ENCODE assay signal across 12 cellular contexts in genomic region chr2:53964237-53964952, GRCh38. TPM values are rescaled to one million over a fixed set of nuclear protein-coding genes. Genes with fewer than 3 reads are reported as not detected.
DNase-seq lines count a peak whose midpoint lies in the region; ATAC-seq, FAIRE-seq and TF ChIP-seq lines count a peak whose summit lies in the region.
"Had no signal": no experiment of that assay in that cellular context is flagged by ENCODE, and none has a peak within 500 bp of the region (broad histone marks: within the 10 kb centered on the region; RNA-seq: fewer than 3 reads in every experiment).

No MANE protein-coding gene starts in this region.

- H3F3A ChIP-seq in GM23248 (ENCODE audit: insufficient read depth): peaks cover 18% of the 10 kb centered on the region

- no peak for DNase-seq in CD8-positive, alpha-beta memory T cell
- DNase-seq in GM23248 (no peak), WTC11 (ENCODE audit: low spot score) (no peak), HepG2 (ENCODE audit: low spot score) (no peak), NOMO-1 treated with DMSO at 0.1 percent for 48 hours (lab: John Stamatoyannopoulos, UW; ENCODE audit: unreplicated experiment) (no peak), NCI-H1105 (lab: John Stamatoyannopoulos, UW) (no peak), GOT3 (lab: John Stamatoyannopoulos, UW) (no peak)
- DNase-seq: NCI-H1694 treated with DMSO at 0.1 percent for 48 hours, upper lobe of left lung had no signal

- no peaks in the 10 kb centered on the region for H3K27me3 ChIP-seq in CD8-positive, alpha-beta memory T cell (ENCODE audit: insufficient read depth, low read length, poor library complexity, severe bottlenecking)
- H3K27me3 ChIP-seq in GM23248 (replicated peaks; ENCODE audit: insufficient read depth): no peaks in the 10 kb centered on the region
- H3K27me3 ChIP-seq in HepG2 (ENCODE audit: control insufficient read depth in 1 of 2, insufficient read depth in 2 of 2, low read length in 2 of 2): no peaks in the 10 kb centered on the region
- H3K27me3 ChIP-seq: upper lobe of left lung had no signal

- 91 to 96% methylated on average over 2 of the region's 2 CpGs for WGBS in GM23248 (ENCODE audit: low coverage in 1 of 2, low lambda C conversion rate in 2 of 2, missing lambda C conversion rate in 2 of 2), 2 experiments
- 69% methylated on average over 2 of the region's 2 CpGs for WGBS in HepG2 (ENCODE audit: low lambda C conversion rate)

- H3K4me1 ChIP-seq in CD8-positive, alpha-beta memory T cell (ENCODE audit: insufficient read depth, low read length): peaks cover 46% of the 10 kb centered on the region
- peaks cover 22% of the 10 kb centered on the region for H3K4me1 ChIP-seq in GM23248 (ENCODE audit: insufficient read depth)
- peaks cover 70% of the 10 kb centered on the region for H3K4me1 ChIP-seq in HepG2 (ENCODE audit: insufficient read depth, low read length)

- H3K4me3 Mint-ChIP-seq in CD8-positive, alpha-beta memory T cell: peak overlapping the region in 6 of 7 donors; percentile 15 to 55 (median 28)
- H3K4me3 Mint-ChIP-seq in WTC11: no peak overlapping the region; the same call in 1 of the 2 replicates

- POLR2A ChIA-PET in CD8-positive, alpha-beta memory T cell (lab: Charles Lee): no interaction called here
- POLR2A ChIA-PET in WTC11 (lab: Charles Lee): no interaction called here
- POLR2A ChIA-PET in HepG2 (lab: Yijun Ruan, JAX): no interaction called here

- H3K79me2 ChIP-seq in GM23248 (ENCODE audit: insufficient read depth) (peaks cover 100% of the 10 kb centered on the region), HepG2 (ENCODE audit: insufficient read depth, low read length) (peaks cover 100% of the 10 kb centered on the region)

- H3K27me3 Mint-ChIP-seq in CD8-positive, alpha-beta memory T cell: no peaks in the 10 kb centered on the region
- H3K27me3 Mint-ChIP-seq in WTC11 (ENCODE audit: low read depth): no peaks in the 10 kb centered on the region

- H3K4me3 ChIP-seq in CD8-positive, alpha-beta memory T cell (ENCODE audit: low read length): no peak overlapping the region
- H3K4me3 ChIP-seq in GM23248: no peak overlapping the region
- no peak overlapping the region for H3K4me3 ChIP-seq in HepG2 (replicated peaks in 1 of 3; ENCODE audit: insufficient read depth in 1 of 3, low read depth in 2 of 3, low read length in 3 of 3)
- H3K4me3 ChIP-seq: upper lobe of left lung had no signal

- peak overlapping the region in 4 of 8 donors; percentile 0 to 83 (median 64) for H3K27ac Mint-ChIP-seq in CD8-positive, alpha-beta memory T cell
- peak overlapping the region; percentile 94 for H3K27ac Mint-ChIP-seq in WTC11

- H3K9ac ChIP-seq in GM23248 (no peak overlapping the region), HepG2 (ENCODE audit: insufficient read depth, low read depth, low read length) (no peak overlapping the region)

- H2AFZ ChIP-seq in GM23248: no peak overlapping the region
- no peak overlapping the region for H2AFZ ChIP-seq in HepG2 (ENCODE audit: low read length)

- TF ChIP-seq EP300 in HepG2 (IDR thresholded peaks at IDR 0.05; ENCODE audit: low read depth in 2 of 2, low read length in 2 of 2) (no peak), HepG2 (CRISPR knock-in tag; IDR thresholded peaks at IDR 0.05; ENCODE audit: borderline replicate concordance) (no peak)

- FAIRE-seq in HepG2 (lab: Jason Lieb, UNC): no peak
- FAIRE-seq: GM12891, TTC549 had no signal

- in situ Hi-C loops in GM23248 (cut with MboI) (no loop called here), HepG2 (cut with HindIII; ENCODE audit: extremely low pct_ligation_motif_present, low pct_unique_long_range_greater_than_20kb) (no loop called here)

- H3K9me3 ChIP-seq in CD8-positive, alpha-beta memory T cell (ENCODE audit: low read length): no peaks in the 10 kb centered on the region
- H3K9me3 ChIP-seq in GM23248 (ENCODE audit: low read depth): no peaks in the 10 kb centered on the region
- H3K9me3 ChIP-seq in HepG2 (ENCODE audit: low read length): no peaks in the 10 kb centered on the region
- H3K9me3 ChIP-seq: upper lobe of left lung had no signal

- H4K20me1 ChIP-seq in GM23248 (ENCODE audit: insufficient read depth) (peaks cover 5% of the 10 kb centered on the region; the same call in 1 of the 2 replicates), HepG2 (ENCODE audit: insufficient read depth, low read length) (peaks cover 64% of the 10 kb centered on the region)

- no peak for TF ChIP-seq POLR2A in HepG2 (IDR thresholded peaks at IDR 0.05; ENCODE audit: insufficient read depth in 1 of 2, low read depth in 2 of 2, low read length in 2 of 2)

- BruUV-seq in HepG2 (replicated peaks; lab: Mats Ljungman, UMichigan): no TSS peak

- intact Hi-C loops in HepG2 (cut with micrococcal nuclease; ENCODE audit: unreplicated experiment): no loop called here

- H3K9me3 Mint-ChIP-seq in CD8-positive, alpha-beta memory T cell: no peaks in the 10 kb centered on the region
- H3K9me3 Mint-ChIP-seq in WTC11: no peaks in the 10 kb centered on the region

- H3K4me2 ChIP-seq in GM23248 (ENCODE audit: unreplicated experiment): peak overlapping the region; percentile 13
- 0 out of 2 replicates have a peak overlapping the region, but pooled peaks have one; percentile 0 for H3K4me2 ChIP-seq in HepG2 (ENCODE audit: low read depth, low read length)

- peaks cover 0 to 19% (median 4%) of the 10 kb centered on the region in 3 donors for H3K36me3 Mint-ChIP-seq in CD8-positive, alpha-beta memory T cell
- no peaks in the 10 kb centered on the region for H3K36me3 Mint-ChIP-seq in WTC11

- H3K36me3 ChIP-seq in CD8-positive, alpha-beta memory T cell (ENCODE audit: insufficient read depth, low read length): no peaks in the 10 kb centered on the region
- H3K36me3 ChIP-seq in GM23248 (ENCODE audit: low read depth): no peaks in the 10 kb centered on the region
- H3K36me3 ChIP-seq in HepG2 (replicated peaks in 1 of 2; ENCODE audit: control insufficient read depth in 1 of 2, insufficient read depth in 2 of 2, low read length in 2 of 2): no peaks in the 10 kb centered on the region; a peak in 1 of 5 replicates
- H3K36me3 ChIP-seq: upper lobe of left lung had no signal

- ATAC-seq in WTC11 (no peak), HepG2 (no peak)
- ATAC-seq: sciatic nerve had no signal

- H3K4me1 Mint-ChIP-seq in CD8-positive, alpha-beta memory T cell: peaks cover 66 to 93% (median 83%) of the 10 kb centered on the region in 3 donors
- H3K4me1 Mint-ChIP-seq in WTC11: peaks cover 63% of the 10 kb centered on the region

- TF ChIP-seq RAD21 in HepG2 (CRISPR knock-in tag; IDR thresholded peaks at IDR 0.05): no peak

- TF ChIP-seq CTCF in WTC11 (IDR thresholded peaks at IDR 0.05): no peak
- no peak for TF ChIP-seq CTCF in HepG2 (CRISPR knock-in tag; IDR thresholded peaks at IDR 0.05)

- no peaks in the 10 kb centered on the region for H3K9me2 ChIP-seq in GM23248 (ENCODE audit: insufficient read depth)

- no peak overlapping the region for H3K27ac ChIP-seq in CD8-positive, alpha-beta memory T cell (ENCODE audit: low read depth, low read length)
- H3K27ac ChIP-seq in GM23248 (no peak overlapping the region), HepG2 (ENCODE audit: extremely low read length, insufficient read depth, low read length) (peak overlapping the region; percentile 5)
- H3K27ac ChIP-seq: upper lobe of left lung had no signal

- CTCF ChIA-PET in CD8-positive, alpha-beta memory T cell (lab: Charles Lee): no interaction called here
- CTCF ChIA-PET in WTC11 (lab: Charles Lee): no interaction called here
- CTCF ChIA-PET in HepG2 (lab: Yijun Ruan, JAX; ENCODE audit: low intra/inter-chr PET ratio, low total read pairs): no interaction called here

TF ChIP-seq in WTC11, 78 proteins besides CTCF, POLR2A, EP300 and RAD21 (continues in another document):
- no peak for TF ChIP-seq IRF2 (CRISPR knock-in tag; IDR thresholded peaks at IDR 0.05; ENCODE audit: borderline replicate concordance, low read depth)

TF ChIP-seq in HepG2, 621 proteins besides CTCF, POLR2A, EP300 and RAD21:
- TF ChIP-seq KDM5A (IDR thresholded peaks at IDR 0.05; ENCODE audit: borderline replicate concordance, low read length) (no peak), ZNF7 (CRISPR knock-in tag; IDR thresholded peaks at IDR 0.05) (peak; percentile 77)

RNA-seq across cellular contexts. Expression of gene PSME4, which starts 6.4 kb away (rescaled TPM):
- total RNA-seq in CD8-positive, alpha-beta memory T cell: 10 to 100 TPM; 48.0 to 49.9 TPM
- polyA plus RNA-seq in CD8-positive, alpha-beta memory T cell: 6.2 TPM
- total RNA-seq in GM23248 (2014; rRNA removed; shearing (Covaris generic)): 29.3 and 40.1 TPM in 2 replicates
- 13.7 and 16.2 TPM in 2 replicates for polyA plus RNA-seq in GM23248 (2016; fragmentation: Nextera tagmentation; extraction: Ambion mirVana)
- total RNA-seq in WTC11 (2021): 70.8 to 91.9 TPM (median 76.4 TPM) in 3 replicates
- 77.8 and 171 TPM in 2 replicates for total RNA-seq in HepG2 (2016; rRNA removed; fragmentation: Illumina TruSeq; extraction: Trizol)
- total RNA-seq in HepG2 (2016; cell fraction: cytosol; rRNA removed; fragmentation: Illumina TruSeq; extraction: Trizol; ENCODE audit: low read depth): 22.4 and 25.4 TPM in 2 replicates
- 73.6 and 173 TPM in 2 replicates for total RNA-seq in HepG2 (2016; cell fraction: insoluble cytoplasmic fraction; rRNA removed; fragmentation: Illumina TruSeq; extraction: Trizol)
- total RNA-seq in HepG2 (2016; cell fraction: membrane; rRNA removed; fragmentation: Illumina TruSeq; extraction: Trizol): 57.4 and 61.3 TPM in 2 replicates
- total RNA-seq in HepG2 (2016; cell fraction: nucleus; rRNA removed; fragmentation: Illumina TruSeq; extraction: Trizol): 131 and 137 TPM in 2 replicates
- 49.5 and 52.1 TPM in 2 replicates for polyA plus RNA-seq in HepG2 (2011; rRNA removed)
- polyA plus RNA-seq in HepG2 (2011; cell fraction: cytosol; rRNA removed): 26.0 and 41.8 TPM in 2 replicates
- polyA plus RNA-seq in HepG2 (2011; cell fraction: nucleus; rRNA removed): 47.5 and 57.6 TPM in 2 replicates
- 67.8 and 68.1 TPM in 2 replicates for polyA plus RNA-seq in HepG2 (2012)
- 7.1 and 8.9 TPM in 2 replicates for polyA plus RNA-seq in HepG2 (2016; cell fraction: cytosol; fragmentation: Illumina TruSeq; extraction: Trizol; ENCODE audit: low read depth)
- 153 TPM in 2 replicates for polyA plus RNA-seq in HepG2 (2016; cell fraction: insoluble cytoplasmic fraction; fragmentation: Illumina TruSeq; extraction: Trizol; ENCODE audit: low read depth)
- 27.8 and 31.6 TPM in 2 replicates for polyA plus RNA-seq in HepG2 (2016; cell fraction: membrane; fragmentation: Illumina TruSeq; extraction: Trizol; ENCODE audit: low read depth)
- 152 and 165 TPM in 2 replicates for polyA plus RNA-seq in HepG2 (2016; cell fraction: nucleus; fragmentation: Illumina TruSeq; extraction: Trizol; ENCODE audit: insufficient read depth, low read depth)
- polyA minus RNA-seq in HepG2 (2011; rRNA and poly(A)+ RNA removed; ENCODE audit: low replicate concordance): 42.9 and 46.9 TPM in 2 replicates
- 52.5 and 57.5 TPM in 2 replicates for polyA minus RNA-seq in HepG2 (2011; cell fraction: cytosol; rRNA and poly(A)+ RNA removed)
- polyA minus RNA-seq in HepG2 (2011; cell fraction: nucleus; rRNA and poly(A)+ RNA removed): 158 and 180 TPM in 2 replicates
